In the genomic region with DNA sequence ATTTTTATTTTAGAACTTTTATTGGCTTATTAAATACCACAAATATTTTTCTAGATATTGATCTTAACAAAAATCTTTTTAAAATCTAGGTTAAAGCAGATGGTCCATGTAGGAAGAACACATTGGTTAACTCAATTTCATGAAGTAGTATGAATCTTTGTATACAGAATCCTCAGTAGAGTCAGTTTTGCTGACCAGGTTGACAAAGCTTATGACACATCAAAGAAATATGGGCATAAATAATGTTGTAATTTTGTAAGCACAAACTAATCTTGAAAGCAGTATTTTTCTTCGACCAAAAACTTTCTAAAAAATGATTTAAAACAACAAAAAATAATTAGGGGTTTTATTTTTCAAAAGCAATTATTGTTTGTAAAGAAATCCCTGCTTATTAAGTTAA, we compare ENCODE assay signal across 1 cellular context.
TF ChIP-seq lines count a peak whose summit lies in the region.

No MANE protein-coding gene starts in this region.

TF ChIP-seq in HCT116, 20 proteins besides CTCF, POLR2A, EP300 and RAD21 (continued from another document):
- TF ChIP-seq, protein P1, sequence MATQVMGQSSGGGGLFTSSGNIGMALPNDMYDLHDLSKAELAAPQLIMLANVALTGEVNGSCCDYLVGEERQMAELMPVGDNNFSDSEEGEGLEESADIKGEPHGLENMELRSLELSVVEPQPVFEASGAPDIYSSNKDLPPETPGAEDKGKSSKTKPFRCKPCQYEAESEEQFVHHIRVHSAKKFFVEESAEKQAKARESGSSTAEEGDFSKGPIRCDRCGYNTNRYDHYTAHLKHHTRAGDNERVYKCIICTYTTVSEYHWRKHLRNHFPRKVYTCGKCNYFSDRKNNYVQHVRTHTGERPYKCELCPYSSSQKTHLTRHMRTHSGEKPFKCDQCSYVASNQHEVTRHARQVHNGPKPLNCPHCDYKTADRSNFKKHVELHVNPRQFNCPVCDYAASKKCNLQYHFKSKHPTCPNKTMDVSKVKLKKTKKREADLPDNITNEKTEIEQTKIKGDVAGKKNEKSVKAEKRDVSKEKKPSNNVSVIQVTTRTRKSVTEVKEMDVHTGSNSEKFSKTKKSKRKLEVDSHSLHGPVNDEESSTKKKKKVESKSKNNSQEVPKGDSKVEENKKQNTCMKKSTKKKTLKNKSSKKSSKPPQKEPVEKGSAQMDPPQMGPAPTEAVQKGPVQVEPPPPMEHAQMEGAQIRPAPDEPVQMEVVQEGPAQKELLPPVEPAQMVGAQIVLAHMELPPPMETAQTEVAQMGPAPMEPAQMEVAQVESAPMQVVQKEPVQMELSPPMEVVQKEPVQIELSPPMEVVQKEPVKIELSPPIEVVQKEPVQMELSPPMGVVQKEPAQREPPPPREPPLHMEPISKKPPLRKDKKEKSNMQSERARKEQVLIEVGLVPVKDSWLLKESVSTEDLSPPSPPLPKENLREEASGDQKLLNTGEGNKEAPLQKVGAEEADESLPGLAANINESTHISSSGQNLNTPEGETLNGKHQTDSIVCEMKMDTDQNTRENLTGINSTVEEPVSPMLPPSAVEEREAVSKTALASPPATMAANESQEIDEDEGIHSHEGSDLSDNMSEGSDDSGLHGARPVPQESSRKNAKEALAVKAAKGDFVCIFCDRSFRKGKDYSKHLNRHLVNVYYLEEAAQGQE (IDR thresholded peaks at IDR 0.05; ENCODE audit: low read depth) = no peak
- TF ChIP-seq ELF1 (IDR thresholded peaks at IDR 0.05; ENCODE audit: borderline replicate concordance, low read depth) (no peak), EGR1 (IDR thresholded peaks at IDR 0.05; ENCODE audit: low read depth) (no peak), JUND (IDR thresholded peaks at IDR 0.05) (no peak), ZFX (IDR thresholded peaks at IDR 0.05) (no peak), TCF7L2 (IDR thresholded peaks at IDR 0.05; ENCODE audit: borderline replicate concordance, extremely low read depth, insufficient read depth, insufficient read length) (no peak), EZH2 (IDR thresholded peaks at IDR 0.05) (no peak), YY1 (IDR thresholded peaks at IDR 0.05; ENCODE audit: extremely low read depth, insufficient replicate concordance, low read depth, low read length) (no peak), SP1 (IDR thresholded peaks at IDR 0.05; ENCODE audit: low read depth) (no peak)
- TF ChIP-seq, protein P2, sequence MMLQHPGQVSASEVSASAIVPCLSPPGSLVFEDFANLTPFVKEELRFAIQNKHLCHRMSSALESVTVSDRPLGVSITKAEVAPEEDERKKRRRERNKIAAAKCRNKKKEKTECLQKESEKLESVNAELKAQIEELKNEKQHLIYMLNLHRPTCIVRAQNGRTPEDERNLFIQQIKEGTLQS (IDR thresholded peaks at IDR 0.05) = no peak
- TF ChIP-seq, protein P3, sequence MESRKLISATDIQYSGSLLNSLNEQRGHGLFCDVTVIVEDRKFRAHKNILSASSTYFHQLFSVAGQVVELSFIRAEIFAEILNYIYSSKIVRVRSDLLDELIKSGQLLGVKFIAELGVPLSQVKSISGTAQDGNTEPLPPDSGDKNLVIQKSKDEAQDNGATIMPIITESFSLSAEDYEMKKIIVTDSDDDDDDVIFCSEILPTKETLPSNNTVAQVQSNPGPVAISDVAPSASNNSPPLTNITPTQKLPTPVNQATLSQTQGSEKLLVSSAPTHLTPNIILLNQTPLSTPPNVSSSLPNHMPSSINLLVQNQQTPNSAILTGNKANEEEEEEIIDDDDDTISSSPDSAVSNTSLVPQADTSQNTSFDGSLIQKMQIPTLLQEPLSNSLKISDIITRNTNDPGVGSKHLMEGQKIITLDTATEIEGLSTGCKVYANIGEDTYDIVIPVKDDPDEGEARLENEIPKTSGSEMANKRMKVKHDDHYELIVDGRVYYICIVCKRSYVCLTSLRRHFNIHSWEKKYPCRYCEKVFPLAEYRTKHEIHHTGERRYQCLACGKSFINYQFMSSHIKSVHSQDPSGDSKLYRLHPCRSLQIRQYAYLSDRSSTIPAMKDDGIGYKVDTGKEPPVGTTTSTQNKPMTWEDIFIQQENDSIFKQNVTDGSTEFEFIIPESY (IDR thresholded peaks at IDR 0.05; ENCODE audit: extremely low read depth, insufficient replicate concordance, low read length) = no peak
TF ChIP-seq in HCT116: peak in this region for 0.
